16 cellular contexts compared by ENCODE assay signal in the genomic region with DNA sequence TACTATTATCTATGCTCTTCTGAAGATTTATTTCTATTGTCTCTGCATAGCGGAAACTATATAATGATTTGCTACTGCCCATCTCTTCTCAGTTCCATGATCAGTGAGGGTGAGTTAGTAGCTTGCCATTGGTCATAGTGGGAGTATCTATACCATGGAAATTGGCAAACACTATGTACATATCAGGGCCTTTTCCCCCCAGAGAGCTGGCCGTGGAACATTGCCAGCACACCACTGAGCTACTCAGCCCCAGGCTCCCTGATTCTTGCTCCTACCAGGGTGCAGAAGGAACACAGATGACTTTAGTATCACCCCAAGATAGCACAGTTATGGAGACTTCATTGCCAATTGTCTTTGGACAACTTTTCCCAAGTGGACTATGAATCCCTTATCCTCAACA. TPM values are rescaled to one million over a fixed set of nuclear protein-coding genes. Genes with fewer than 3 reads are reported as not detected.
DNase-seq lines count a peak whose midpoint lies in the region; ATAC-seq, FAIRE-seq and TF ChIP-seq lines count a peak whose summit lies in the region.
"Had no signal": no experiment of that assay in that cellular context is flagged by ENCODE, and none has a peak within 500 bp of the region (broad histone marks: within the 10 kb centered on the region; RNA-seq: fewer than 3 reads in every experiment).

No MANE protein-coding gene starts in this region.

- H4K5ac ChIP-seq in IMR-90 (ENCODE audit: low read depth, low read length): peak overlapping the region; percentile 76

- peak overlapping the region; percentile 98 for H2AK5ac ChIP-seq in IMR-90 (ENCODE audit: low read depth, low read length)

- peak overlapping the region; percentile 7 to 88 (median 61) for H3K27ac Mint-ChIP-seq in nephron
- H3K27ac Mint-ChIP-seq in activated naive CD8-positive, alpha-beta T cell treated with anti-CD3 and anti-CD28 coated beads, Interleukin-2, amount 50 U/mL, for 24 hours: no peak overlapping the region
- H3K27ac Mint-ChIP-seq: IgD-negative memory B cell had no signal

- dilution Hi-C loops in IMR-90 (cut with HindIII; ENCODE audit: low sequenced_read_pairs, unreplicated experiment): no loop called here

- H3K36me3 ChIP-seq in IMR-90 (ENCODE audit: control insufficient read depth, insufficient read depth, low read length): peaks cover 27% of the 10 kb centered on the region
- H3K36me3 ChIP-seq in subcutaneous abdominal adipose tissue (ENCODE audit: control insufficient read depth in 5 of 5, insufficient read depth in 5 of 5, low read length in 5 of 5): no peaks in the 10 kb centered on the region

- peak overlapping the region; percentile 97 for H4K91ac ChIP-seq in IMR-90 (ENCODE audit: insufficient read depth, low read depth, low read length)

- H3K4me1 Mint-ChIP-seq in nephron: peaks cover 47% of the 10 kb centered on the region
- peaks cover 33% of the 10 kb centered on the region for H3K4me1 Mint-ChIP-seq in activated naive CD8-positive, alpha-beta T cell treated with anti-CD3 and anti-CD28 coated beads, Interleukin-2, amount 50 U/mL, for 24 hours

- no peak for FAIRE-seq in D721Med (lab: Jason Lieb, UNC)
- FAIRE-seq: bronchial epithelial cell, H54 had no signal

- peak overlapping the region; percentile 96 for H2BK120ac ChIP-seq in IMR-90 (ENCODE audit: low read depth, low read length)

- H3K4me1 ChIP-seq in IMR-90 (ENCODE audit: control insufficient read depth, insufficient read depth, low read length) (peaks cover 44% of the 10 kb centered on the region), subcutaneous abdominal adipose tissue (ENCODE audit: control insufficient read depth in 5 of 5, insufficient read depth in 5 of 5, low read length in 5 of 5) (peaks cover 9 to 57% (median 42%) of the 10 kb centered on the region in 5 donors)

- POLR2A ChIA-PET in IMR-90 (lab: Charles Lee; ENCODE audit: unreplicated experiment): no interaction called here

- no peak overlapping the region for H2AFZ ChIP-seq in IMR-90 (replicated peaks; ENCODE audit: low read length, poor library complexity)

- peak overlapping the region; percentile 90; the same call in 1 of the 2 replicates for H3K23ac ChIP-seq in IMR-90 (ENCODE audit: low read depth, low read length)

- H2AK9ac ChIP-seq in IMR-90 (replicated peaks; ENCODE audit: low read depth, low read length, poor library complexity): peak overlapping the region; percentile 26

- peaks cover 11% of the 10 kb centered on the region for H3K27me3 Mint-ChIP-seq in nephron (ENCODE audit: low read depth)
- H3K27me3 Mint-ChIP-seq in activated naive CD8-positive, alpha-beta T cell treated with anti-CD3 and anti-CD28 coated beads, Interleukin-2, amount 50 U/mL, for 24 hours: peaks cover 2% of the 10 kb centered on the region
- H3K27me3 Mint-ChIP-seq: IgD-negative memory B cell had no signal

- intact Hi-C loops in IMR-90 (cut with micrococcal nuclease): no loop called here

- in situ Hi-C loops in IMR-90 (cut with MboI; ENCODE audit: low sequenced_read_pairs): no loop called here

- H3K9me1 ChIP-seq in IMR-90 (ENCODE audit: insufficient read depth, low read length): peaks cover 60% of the 10 kb centered on the region

- H3K27ac ChIP-seq in IMR-90 (ENCODE audit: insufficient read depth, low read length) (peak overlapping the region; percentile 84), cingulate gyrus (ENCODE audit: low read depth, low read length) (peak overlapping the region; percentile 51), subcutaneous abdominal adipose tissue (ENCODE audit: low read depth, low read length) (peak overlapping the region; percentile 66), caudate nucleus (ENCODE audit: low read depth, low read length) (no peak overlapping the region)

- H4K20me1 ChIP-seq in IMR-90 (ENCODE audit: insufficient read depth, low read length): no peaks in the 10 kb centered on the region

- peak overlapping the region; percentile 95 for H3K4ac ChIP-seq in IMR-90 (ENCODE audit: low read depth, low read length)

- H3K4me3 Mint-ChIP-seq in nephron: no peak overlapping the region
- no peak overlapping the region for H3K4me3 Mint-ChIP-seq in activated naive CD8-positive, alpha-beta T cell treated with anti-CD3 and anti-CD28 coated beads, Interleukin-2, amount 50 U/mL, for 24 hours

- no peaks in the 10 kb centered on the region for H3K27me3 ChIP-seq in IMR-90 (ENCODE audit: control insufficient read depth, insufficient read depth, low read length)
- no peaks in the 10 kb centered on the region for H3K27me3 ChIP-seq in subcutaneous abdominal adipose tissue (ENCODE audit: control insufficient read depth in 5 of 5, insufficient read depth in 4 of 5, low read length in 5 of 5)

- H3K9me3 ChIP-seq in IMR-90 (ENCODE audit: control insufficient read depth, insufficient read depth, low read length) (no peaks in the 10 kb centered on the region), subcutaneous abdominal adipose tissue (ENCODE audit: control insufficient read depth in 5 of 5, low read length in 5 of 5) (no peaks in the 10 kb centered on the region)

- no peak overlapping the region for H3K4me2 ChIP-seq in IMR-90 (ENCODE audit: low read depth, low read length)

- H3K9me3 Mint-ChIP-seq in nephron: no peaks in the 10 kb centered on the region
- H3K9me3 Mint-ChIP-seq in activated naive CD8-positive, alpha-beta T cell treated with anti-CD3 and anti-CD28 coated beads, Interleukin-2, amount 50 U/mL, for 24 hours: no peaks in the 10 kb centered on the region
- H3K9me3 Mint-ChIP-seq: IgD-negative memory B cell had no signal

- H3K4me3 ChIP-seq in IMR-90 (ENCODE audit: insufficient read depth, low read depth, low read length) (no peak overlapping the region), subcutaneous abdominal adipose tissue (ENCODE audit: low read depth in 1 of 5, low read length in 5 of 5) (no peak overlapping the region)

- H2BK20ac ChIP-seq in IMR-90 (ENCODE audit: low read depth, low read length): peak overlapping the region; percentile 98

- H3K56ac ChIP-seq in IMR-90 (ENCODE audit: extremely low read depth, insufficient read depth, low read length): peak overlapping the region; percentile 29; the same call in 1 of the 2 replicates

- TF ChIP-seq CTCF in IMR-90 (conservative IDR thresholded peaks at IDR 0.05; ENCODE audit: low read depth, low read length) (no peak), nephron (IDR thresholded peaks at IDR 0.05; ENCODE audit: unreplicated experiment in 3 of 3) (no peak), D721Med (IDR thresholded peaks at IDR 0.05; ENCODE audit: insufficient read depth, missing control alignments) (no peak)

- DNase-seq in IMR-90 (no peak), caudate nucleus (lab: John Stamatoyannopoulos, UW) (no peak), D721Med (ENCODE audit: insufficient read length, low spot score) (no peak)
- no peak for DNase-seq in activated naive CD8-positive, alpha-beta T cell treated with anti-CD3 and anti-CD28 coated beads, Interleukin-2, amount 50 U/mL, for 24 hours
- DNase-seq: activated gamma-delta T cell; AML-193; DMS 273 treated with DMSO at 0.1 percent for 48 hours; NCI-H1092; stimulated activated CD4-positive, alpha-beta T cell treated with anti-CD3 and anti-CD28 coated beads, Interleukin-4, amount 100 ng/mL, for 1 hour had no signal

- H3K14ac ChIP-seq in IMR-90 (replicated peaks; ENCODE audit: low read depth, low read length): peak overlapping the region; percentile 94

- no TSS peak for BruUV-seq in IMR-90 (replicated peaks; lab: Mats Ljungman, UMichigan)

- peak overlapping the region; percentile 48 to 90 for H4K8ac ChIP-seq in IMR-90 (ENCODE audit: low read depth in 2 of 2, low read length in 2 of 2)

- H3K36me3 Mint-ChIP-seq in nephron (ENCODE audit: low read depth): no peaks in the 10 kb centered on the region
- no peaks in the 10 kb centered on the region for H3K36me3 Mint-ChIP-seq in activated naive CD8-positive, alpha-beta T cell treated with anti-CD3 and anti-CD28 coated beads, Interleukin-2, amount 50 U/mL, for 24 hours (ENCODE audit: low read depth)

- TF ChIP-seq RAD21 in IMR-90 (IDR thresholded peaks at IDR 0.05; ENCODE audit: low read length): no peak

- H2BK5ac ChIP-seq in IMR-90 (ENCODE audit: low read depth, low read length, poor library complexity, severe bottlenecking): peak overlapping the region; percentile 98

- CTCF ChIA-PET in IMR-90 (lab: Yijun Ruan, JAX): no interaction called here

- peak overlapping the region; percentile 99; the same call in 2 of the 3 replicates for H2BK15ac ChIP-seq in IMR-90 (ENCODE audit: low read depth, low read length)

- no peak for TF ChIP-seq POLR2A in IMR-90 (IDR thresholded peaks at IDR 0.05; ENCODE audit: low read depth, low read length)

- peak overlapping the region; percentile 91 for H3K18ac ChIP-seq in IMR-90 (ENCODE audit: low read depth, low read length)

- WGBS in IMR-90 (ENCODE audit: extremely low coverage in 2 of 2, insufficient read length in 1 of 2), 2 experiments: no CpG with 5 or more reads among the region's 2 CpGs

- H3K9ac ChIP-seq in IMR-90 (ENCODE audit: low read depth, low read length): no peak overlapping the region
- H3K9ac ChIP-seq in subcutaneous abdominal adipose tissue (ENCODE audit: low read length in 5 of 5): no peak overlapping the region

- H3K79me1 ChIP-seq in IMR-90 (ENCODE audit: low read depth in 1 of 2, low read length in 2 of 2): peaks cover 44 to 90% of the 10 kb centered on the region in 2 experiments

- ATAC-seq in IMR-90 (ENCODE audit: low read depth) (no peak), GM21447 (IDR thresholded peaks at IDR 0.05; ENCODE audit: unreplicated experiment) (no peak)
- no peak for ATAC-seq in activated naive CD8-positive, alpha-beta T cell treated with anti-CD3 and anti-CD28 coated beads, Interleukin-2, amount 50 U/mL, for 24 hours

TF ChIP-seq in IMR-90, 13 proteins besides CTCF, POLR2A, EP300 and RAD21 (continues in another document):
- TF ChIP-seq CHD1 (IDR thresholded peaks at IDR 0.05; ENCODE audit: low read depth, low read length) (no peak), MAFK (IDR thresholded peaks at IDR 0.05; ENCODE audit: low read depth, low read length) (no peak), RFX5 (IDR thresholded peaks at IDR 0.05; ENCODE audit: low read depth, low read length) (no peak), ELK1 (IDR thresholded peaks at IDR 0.05; ENCODE audit: borderline replicate concordance, low read depth, low read length) (no peak), CEBPB (IDR thresholded peaks at IDR 0.05; ENCODE audit: low read depth, low read length) (no peak), BHLHE40 (IDR thresholded peaks at IDR 0.05; ENCODE audit: low read depth, low read length) (no peak)

RNA-seq across cellular contexts. Expression of gene IRAG1, which starts 33.2 kb away (rescaled TPM):
- total RNA-seq in IMR-90 (2012; rRNA removed): 21.1 and 25.8 TPM in 2 replicates
- 17.6 and 19.4 TPM in 2 replicates for polyA plus RNA-seq in IMR-90 (2012; rRNA removed)
- 8.5 and 8.6 TPM in 2 replicates for polyA plus RNA-seq in IMR-90 (2012; cell fraction: cytosol; rRNA removed)
- 37.6 and 104 TPM in 2 replicates for polyA plus RNA-seq in IMR-90 (2012; cell fraction: nucleus; rRNA removed; ENCODE audit: low replicate concordance)
